Comparison of ENCODE assay signal across 1 cellular context in the genomic region with DNA sequence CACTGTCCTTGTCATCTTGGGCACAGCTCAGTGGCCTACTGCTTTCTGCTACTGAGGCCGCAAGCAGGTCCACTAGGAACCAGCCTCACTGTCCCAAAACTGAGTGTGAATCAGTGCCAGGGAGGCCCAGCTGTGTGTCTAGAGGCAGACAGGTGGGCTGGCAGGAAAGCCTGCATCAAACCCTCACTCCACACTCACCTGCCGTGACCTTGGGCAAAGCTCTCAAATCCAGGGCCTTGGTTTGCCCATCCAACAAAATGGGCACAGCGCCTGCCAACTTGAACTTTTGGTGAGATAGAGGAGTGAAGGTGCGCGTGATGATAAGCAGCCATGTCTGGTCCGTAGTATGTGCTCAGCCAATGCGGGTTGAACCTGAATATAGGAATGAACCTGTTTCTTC.
A peak's percentile ranks its signal among the peaks of the same experiment; 100 is the strongest.
TF ChIP-seq lines count a peak whose summit lies in the region.

No MANE protein-coding gene starts in this region.

TF ChIP-seq in K562, 482 proteins besides CTCF, POLR2A, EP300 and RAD21:
- TF ChIP-seq FOS (IDR thresholded peaks at IDR 0.05; ENCODE audit: extremely low read depth, insufficient read length) (no peak), DIDO1 (tag; IDR thresholded peaks at IDR 0.05; ENCODE audit: low read depth) (no peak), HSF4 (CRISPR knock-in tag; IDR thresholded peaks at IDR 0.05; ENCODE audit: borderline replicate concordance) (no peak), HNRNPLL (IDR thresholded peaks at IDR 0.05; ENCODE audit: low read depth, low read length, poor library complexity, severe bottlenecking) (no peak), NR3C1 (CRISPR knock-in tag; IDR thresholded peaks at IDR 0.05) (no peak), BCL6 (CRISPR knock-in tag; IDR thresholded peaks at IDR 0.05) (no peak), XRCC4 (IDR thresholded peaks at IDR 0.05; ENCODE audit: extremely low read depth, insufficient read depth, insufficient read length) (no peak), ZNF707 (CRISPR knock-in tag; conservative IDR thresholded peaks at IDR 0.05) (no peak), ZNF12 (CRISPR knock-in tag; IDR thresholded peaks at IDR 0.05) (no peak), MAFG (tag; conservative IDR thresholded peaks at IDR 0.05) (no peak), RBFOX2 (IDR thresholded peaks at IDR 0.05; ENCODE audit: low read depth, low read length) (no peak), SRSF1 (IDR thresholded peaks at IDR 0.05; ENCODE audit: low read depth, low read length) (no peak), RBM25 (IDR thresholded peaks at IDR 0.05; ENCODE audit: low read depth, low read length, severe bottlenecking) (peak; percentile 37), ADNP (tag; IDR thresholded peaks at IDR 0.05) (no peak), NEUROD1 (IDR thresholded peaks at IDR 0.05; ENCODE audit: borderline replicate concordance, low read depth, low read length, partially characterized antibody) (no peak)
- TF ChIP-seq, protein P1, sequence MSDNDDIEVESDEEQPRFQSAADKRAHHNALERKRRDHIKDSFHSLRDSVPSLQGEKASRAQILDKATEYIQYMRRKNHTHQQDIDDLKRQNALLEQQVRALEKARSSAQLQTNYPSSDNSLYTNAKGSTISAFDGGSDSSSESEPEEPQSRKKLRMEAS (CRISPR knock-in tag; IDR thresholded peaks at IDR 0.05) = 0 out of 2 replicates have a peak, but pooled peaks have one; percentile 7
- TF ChIP-seq, protein P2, sequence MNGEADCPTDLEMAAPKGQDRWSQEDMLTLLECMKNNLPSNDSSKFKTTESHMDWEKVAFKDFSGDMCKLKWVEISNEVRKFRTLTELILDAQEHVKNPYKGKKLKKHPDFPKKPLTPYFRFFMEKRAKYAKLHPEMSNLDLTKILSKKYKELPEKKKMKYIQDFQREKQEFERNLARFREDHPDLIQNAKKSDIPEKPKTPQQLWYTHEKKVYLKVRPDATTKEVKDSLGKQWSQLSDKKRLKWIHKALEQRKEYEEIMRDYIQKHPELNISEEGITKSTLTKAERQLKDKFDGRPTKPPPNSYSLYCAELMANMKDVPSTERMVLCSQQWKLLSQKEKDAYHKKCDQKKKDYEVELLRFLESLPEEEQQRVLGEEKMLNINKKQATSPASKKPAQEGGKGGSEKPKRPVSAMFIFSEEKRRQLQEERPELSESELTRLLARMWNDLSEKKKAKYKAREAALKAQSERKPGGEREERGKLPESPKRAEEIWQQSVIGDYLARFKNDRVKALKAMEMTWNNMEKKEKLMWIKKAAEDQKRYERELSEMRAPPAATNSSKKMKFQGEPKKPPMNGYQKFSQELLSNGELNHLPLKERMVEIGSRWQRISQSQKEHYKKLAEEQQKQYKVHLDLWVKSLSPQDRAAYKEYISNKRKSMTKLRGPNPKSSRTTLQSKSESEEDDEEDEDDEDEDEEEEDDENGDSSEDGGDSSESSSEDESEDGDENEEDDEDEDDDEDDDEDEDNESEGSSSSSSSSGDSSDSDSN (IDR thresholded peaks at IDR 0.05; ENCODE audit: borderline replicate concordance in 1 of 2, low read depth in 2 of 2, low read length in 2 of 2) = no peak
